In genomic region chr4:46889410-46889809, GRCh38 we compare ENCODE assay signal across 23 cellular contexts. TPM values are rescaled to one million over a fixed set of nuclear protein-coding genes. Genes with fewer than 3 reads are reported as not detected.
"Had no signal": no experiment of that assay in that cellular context is flagged by ENCODE, and none has a peak within 500 bp of the region (broad histone marks: within the 10 kb centered on the region; RNA-seq: fewer than 3 reads in every experiment).

No MANE protein-coding gene starts in this region.

- DNase-seq: Kasumi-1; MM.1S; NCI-H1092 treated with DMSO at 0.1 percent for 48 hours; NCI-H146; NCI-H1694 treated with DMSO at 0.1 percent for 48 hours; NCI-H1930; NCI-H2107; NCI-H2227 treated with DMSO at 0.1 percent for 48 hours; NCI-H524; NCI-H526 treated with DMSO at 0.1 percent for 48 hours; NK-92 treated with Interleukin-12 subunit alpha and Interleukin-12 subunit beta, amount 100 ng/mL, for 24 hours; PC-3; SHP77; SK-N-SH; SW 1271 had no signal

- H3K4me2 ChIP-seq: KMS-11, SK-N-SH had no signal

- ATAC-seq: K562, Panc1, PC-3 had no signal

- H3K9me3 ChIP-seq: SK-N-SH had no signal

- H3K27ac ChIP-seq: KMS-11, RWPE1 had no signal

- H3K27ac Mint-ChIP-seq: IgD-negative memory B cell had no signal

- FAIRE-seq: K562 had no signal

- H3K4me1 Mint-ChIP-seq: IgD-negative memory B cell had no signal

- H3K36me3 Mint-ChIP-seq: IgD-negative memory B cell had no signal

- H3K27me3 Mint-ChIP-seq: IgD-negative memory B cell had no signal

- H3K9ac ChIP-seq: KMS-11, SK-N-SH had no signal

- H3K4me3 Mint-ChIP-seq: IgD-negative memory B cell had no signal

- H3K4me3 ChIP-seq: K562 had no signal

RNA-seq across cellular contexts. Expression of gene COX7B2, which starts 19.6 kb away (rescaled TPM):
- total RNA-seq: HT1080, NCI-H460, OCI-LY7 had no signal
- polyA plus RNA-seq: IgD-negative memory B cell, SK-N-SH had no signal
